ENCODE assay signal across 10 cellular contexts in genomic region chr19:10758978-10759377, GRCh38. TPM values are rescaled to one million over a fixed set of nuclear protein-coding genes. Genes with fewer than 3 reads are reported as not detected.
DNase-seq lines count a peak whose midpoint lies in the region; ATAC-seq, FAIRE-seq and TF ChIP-seq lines count a peak whose summit lies in the region.
"Had no signal": no experiment of that assay in that cellular context is flagged by ENCODE, and none has a peak within 500 bp of the region (broad histone marks: within the 10 kb centered on the region; RNA-seq: fewer than 3 reads in every experiment).

No MANE protein-coding gene starts in this region.

- FAIRE-seq in GM12878 (lab: Jason Lieb, UNC), result no peak

- ATAC-seq in GM12878, result no peak
- ATAC-seq in HG03460 (IDR thresholded peaks at IDR 0.05; ENCODE audit: unreplicated experiment), result no peak

- no peaks in the 10 kb centered on the region for H3K9me3 Mint-ChIP-seq in IgD-negative memory B cell
- H3K9me3 Mint-ChIP-seq in neural progenitor cell, result no peaks in the 10 kb centered on the region

- H3K27me3 Mint-ChIP-seq in IgD-negative memory B cell (peaks cover 1% of the 10 kb centered on the region), neural progenitor cell (ENCODE audit: insufficient read depth, low read depth) (peaks cover 4% of the 10 kb centered on the region)

- peak overlapping the region; percentile 77 for H3K27ac ChIP-seq in DOHH2 (ENCODE audit: low read depth, low read length)
- H3K27ac ChIP-seq in GM12878 (ENCODE audit: control insufficient read depth, insufficient read depth), result peak overlapping the region; percentile 82
- H3K27ac ChIP-seq in neural progenitor cell, result no peak overlapping the region
- no peak overlapping the region for H3K27ac ChIP-seq in testis
- H3K27ac ChIP-seq: ovary had no signal

- POLR2A ChIA-PET in GM12878 (lab: Charles Lee), result interaction anchor here (0.9 to 2.8 kb wide), 4 partner anchors 28 to 77 kb away, joined by 3 to 20 read pairs (median 4); partner anchors contain the start of genes DNM2 and TMED1

- H3K4me1 Mint-ChIP-seq in IgD-negative memory B cell (peaks cover 26 to 59% (median 52%) of the 10 kb centered on the region in 3 donors), neural progenitor cell (peaks cover 31% of the 10 kb centered on the region)

- CTCF ChIA-PET in GM12878 (lab: Yijun Ruan, JAX), result interaction anchor here (0.9 to 5.1 kb wide), 6 partner anchors 26 to 106 kb away, joined by 3 to 36 read pairs (median 4); partner anchors contain the start of genes DNM2 and QTRT1

- intact Hi-C loops in GM12878 (cut with micrococcal nuclease; ENCODE audit: unreplicated experiment) (loop anchor here (1.0 kb wide), 1 partner anchor 42 kb away; no protein-coding TSS in a partner anchor), posterior cingulate gyrus (cut with DNase I) (no loop called here), testis (cut with DNase I; ENCODE audit: low total_unique reads) (no loop called here)

- H3K4me3 Mint-ChIP-seq in IgD-negative memory B cell (peak overlapping the region; percentile 78 to 91 (median 86)), neural progenitor cell (no peak overlapping the region)

- no peaks in the 10 kb centered on the region for H3K27me3 ChIP-seq in DOHH2 (ENCODE audit: control insufficient read depth, low read length)
- H3K27me3 ChIP-seq in GM12878 (replicated peaks in 1 of 2; ENCODE audit: control insufficient read depth in 2 of 2, insufficient read depth in 2 of 2, low read length in 1 of 2), result no peaks in the 10 kb centered on the region
- no peaks in the 10 kb centered on the region for H3K27me3 ChIP-seq in neural progenitor cell
- no peaks in the 10 kb centered on the region for H3K27me3 ChIP-seq in testis
- H3K27me3 ChIP-seq: ovary had no signal

- BruUV-seq in GM12878 (replicated peaks; lab: Mats Ljungman, UMichigan), result no TSS peak

- H3K27ac Mint-ChIP-seq in IgD-negative memory B cell, result peak overlapping the region; percentile 86 to 98 (median 95)
- H3K27ac Mint-ChIP-seq in neural progenitor cell, result peak overlapping the region; percentile 49

- no peak for DNase-seq in GM12878 (ENCODE audit: low read depth, low spot score)
- DNase-seq in neural progenitor cell (ENCODE audit: low spot score), result no peak
- DNase-seq in posterior cingulate gyrus, result no peak
- DNase-seq in ACHN, result no peak
- no peak for DNase-seq in testis
- DNase-seq: DMS79 had no signal

- peak overlapping the region; percentile 21; the same call in 1 of the 2 replicates for H3K9ac ChIP-seq in GM12878 (ENCODE audit: control insufficient read depth, insufficient read depth, low read length)
- no peak overlapping the region for H3K9ac ChIP-seq in neural progenitor cell

- H3F3A ChIP-seq in DOHH2 (ENCODE audit: control insufficient read depth, insufficient read depth) (peaks cover 11% of the 10 kb centered on the region), neural progenitor cell (ENCODE audit: low read depth) (no peaks in the 10 kb centered on the region)

- TF ChIP-seq RAD21 in GM12878 (IDR thresholded peaks at IDR 0.05; ENCODE audit: insufficient read depth, low read depth, low read length), result no peak

- H3K4me3 ChIP-seq in DOHH2 (ENCODE audit: low read length) (peak overlapping the region; percentile 55), GM12878 (peak overlapping the region; percentile 52), neural progenitor cell (no peak overlapping the region), testis (no peak overlapping the region)
- H3K4me3 ChIP-seq: ovary had no signal

- H3K79me2 ChIP-seq in DOHH2 (ENCODE audit: control insufficient read depth, low read length) (peaks cover 74% of the 10 kb centered on the region), GM12878 (ENCODE audit: control insufficient read depth, insufficient read depth, low read length) (peaks cover 15% of the 10 kb centered on the region), neural progenitor cell (ENCODE audit: low read depth) (peaks cover 34% of the 10 kb centered on the region)

- TF ChIP-seq EP300 in GM12878 (IDR thresholded peaks at IDR 0.05; ENCODE audit: borderline replicate concordance in 1 of 2, control insufficient read depth in 1 of 2, low read depth in 2 of 2, low read length in 2 of 2), result no peak

- in situ Hi-C loops in GM12878 (cut with MboI) (no loop called here), ACHN (cut with HindIII; ENCODE audit: low pct_ligation_motif_present, low pct_unique_long_range_greater_than_20kb, low sequenced_read_pairs) (no loop called here)

- H4K20me1 ChIP-seq in DOHH2 (ENCODE audit: control insufficient read depth, insufficient read depth, low read depth, low read length) (no peaks in the 10 kb centered on the region), GM12878 (ENCODE audit: control insufficient read depth, insufficient read depth) (no peaks in the 10 kb centered on the region; the same call in 1 of the 2 replicates), neural progenitor cell (ENCODE audit: low read depth) (peaks cover 34% of the 10 kb centered on the region)

- RAD21 ChIA-PET in GM12878 (lab: Charles Lee; ENCODE audit: unreplicated experiment), result interaction anchor here (1.0 to 2.7 kb wide), 8 partner anchors 20 to 156 kb away, joined by 3 to 23 read pairs (median 5); partner anchors contain the start of genes DNM2 and TMED1

- H3K36me3 Mint-ChIP-seq in IgD-negative memory B cell, result no peaks in the 10 kb centered on the region
- peaks cover 6% of the 10 kb centered on the region for H3K36me3 Mint-ChIP-seq in neural progenitor cell

- WGBS in GM12878 (ENCODE audit: insufficient coverage, insufficient replicate concordance, low lambda C conversion rate, missing lambda C conversion rate), result 13% methylated on average over 5 of the region's 5 CpGs
- WGBS in testis, 2 donors, result 84 to 87% methylated on average over 5 of the region's 5 CpGs

- no peak for TF ChIP-seq CTCF in DOHH2 (IDR thresholded peaks at IDR 0.05; ENCODE audit: low read depth, low read length, poor library complexity, severe bottlenecking)
- no peak for TF ChIP-seq CTCF in GM12878 (IDR thresholded peaks at IDR 0.05 in 2 of 3, conservative IDR thresholded peaks at IDR 0.05 in 1 of 3; ENCODE audit: control insufficient read depth in 2 of 3, extremely low read depth in 1 of 3, insufficient read depth in 1 of 3, low read depth in 3 of 3, low read length in 3 of 3)
- TF ChIP-seq CTCF in neural progenitor cell (IDR thresholded peaks at IDR 0.05), result no peak
- no peak for TF ChIP-seq CTCF in testis (IDR thresholded peaks at IDR 0.05)

- H3K9me2 ChIP-seq in DOHH2 (replicated peaks; ENCODE audit: control insufficient read depth, low read length), result no peaks in the 10 kb centered on the region

- H3K9me3 ChIP-seq in DOHH2 (ENCODE audit: control insufficient read depth, insufficient read depth, low read length) (peaks cover 23% of the 10 kb centered on the region; the same call in 1 of the 2 replicates), GM12878 (replicated peaks; ENCODE audit: control insufficient read depth, insufficient read depth, low read length) (no peaks in the 10 kb centered on the region), neural progenitor cell (ENCODE audit: low read depth) (no peaks in the 10 kb centered on the region), testis (no peaks in the 10 kb centered on the region)
- H3K9me3 ChIP-seq: ovary had no signal

- H3K36me3 ChIP-seq in DOHH2 (ENCODE audit: control insufficient read depth, low read length) (peaks cover 35% of the 10 kb centered on the region), GM12878 (ENCODE audit: control insufficient read depth in 2 of 2, insufficient read depth in 2 of 2, low read length in 1 of 2) (peaks cover 11 to 16% of the 10 kb centered on the region in 2 experiments; a peak in 3 of 4 replicates), neural progenitor cell (no peaks in the 10 kb centered on the region), testis (ENCODE audit: low read depth, missing control alignments) (no peaks in the 10 kb centered on the region)
- H3K36me3 ChIP-seq: ovary had no signal

- H2AFZ ChIP-seq in GM12878 (ENCODE audit: control insufficient read depth, low read depth, low read length) (no peak overlapping the region), neural progenitor cell (replicated peaks) (no peak overlapping the region)

- SMC1A ChIA-PET in GM12878 (lab: Charles Lee; ENCODE audit: uncharacterized antibody, unreplicated experiment), result interaction anchor here (0.8 to 2.7 kb wide), 8 partner anchors 14 to 105 kb away, joined by 3 to 27 read pairs (median 6); partner anchors contain the start of genes DNM2 and TMED1

- TF ChIP-seq POLR2A in GM12878 (IDR thresholded peaks at IDR 0.05; ENCODE audit: low read depth, low read length), result no peak
- no peak for TF ChIP-seq POLR2A in testis (IDR thresholded peaks at IDR 0.05)

- H3K4me2 ChIP-seq in DOHH2 (ENCODE audit: low read length) (peak overlapping the region; percentile 72), GM12878 (ENCODE audit: control insufficient read depth, insufficient read depth) (peak overlapping the region; percentile 51), neural progenitor cell (no peak overlapping the region)

- H3K4me1 ChIP-seq in DOHH2 (ENCODE audit: control insufficient read depth, low read length) (peaks cover 22% of the 10 kb centered on the region), GM12878 (ENCODE audit: control insufficient read depth, insufficient read depth, low read length) (peaks cover 15% of the 10 kb centered on the region), neural progenitor cell (no peaks in the 10 kb centered on the region), testis (peaks cover 10% of the 10 kb centered on the region)

RNA-seq across cellular contexts. Expression of gene DNM2, which starts 41.1 kb away (rescaled TPM):
- polyA plus RNA-seq in IgD-negative memory B cell (109 TPM), GM12878 (2011; rRNA removed) (22.8 and 47.4 TPM in 2 replicates), GM12878 (2014; fragmentation: Illumina TruSeq; extraction: Trizol) (54.5 and 69.2 TPM in 2 replicates), GM12878 (2014; fragmentation: Nextera tagmentation; extraction: Ambion mirVana) (1 to 10 TPM; 1.2 to 3.4 TPM), GM12878 (2014; rRNA removed) (93.1 and 113 TPM in 2 replicates), GM12878 (2016; fragmentation: Nextera tagmentation; extraction: Ambion mirVana) (100 to 1,000 TPM in 1 of 2 experiments, 10 to 100 TPM in 1; 98.3 to 100 TPM), testis (ENCODE audit: insufficient read depth, low read depth, low replicate concordance) (166 TPM)
- total RNA-seq in GM12878 (2013; cell fraction: nucleolus; rRNA removed), result 284 and 297 TPM in 2 replicates
- total RNA-seq in GM12878 (2014; rRNA removed) (56.8 and 68.7 TPM in 2 replicates), GM12878 (2014; rRNA removed; fragmentation: Illumina TruSeq; extraction: Trizol) (53.0 and 58.9 TPM in 2 replicates), GM12878 (2021) (128 and 146 TPM in 2 replicates), neural progenitor cell (ENCODE audit: low replicate concordance) (49.9 and 101 TPM in 2 replicates), testis (100 to 1,000 TPM; 226 to 274 TPM)
- polyA plus RNA-seq in GM12878 (2011; ENCODE audit: low read depth), result 38.6 TPM
- polyA plus RNA-seq in GM12878 (2011; cell fraction: cytosol; rRNA removed), result 40.7 and 47.0 TPM in 2 replicates
- polyA plus RNA-seq in GM12878 (2011; cell fraction: nucleus; rRNA removed), result 133 and 175 TPM in 2 replicates
- 82.2 and 92.4 TPM in 2 replicates for polyA plus RNA-seq in GM12878 (2012)
- 102 and 114 TPM in 2 replicates for polyA minus RNA-seq in GM12878 (2011; rRNA and poly(A)+ RNA removed)
- polyA minus RNA-seq in GM12878 (2011; cell fraction: cytosol; rRNA and poly(A)+ RNA removed), result 44.5 and 54.7 TPM in 2 replicates
- polyA minus RNA-seq in GM12878 (2011; cell fraction: nucleus; rRNA and poly(A)+ RNA removed), result 103 and 181 TPM in 2 replicates

RNA-seq across cellular contexts. Expression of gene QTRT1, which starts 57.7 kb away (rescaled TPM):
- 53.5 TPM for polyA plus RNA-seq in IgD-negative memory B cell
- 39.8 and 40.8 TPM in 2 replicates for total RNA-seq in GM12878 (2013; cell fraction: nucleolus; rRNA removed)
- total RNA-seq in GM12878 (2014; rRNA removed), result 40.7 and 44.3 TPM in 2 replicates
- total RNA-seq in GM12878 (2014; rRNA removed; fragmentation: Illumina TruSeq; extraction: Trizol), result 18.1 and 19.9 TPM in 2 replicates
- total RNA-seq in GM12878 (2021), result 55.0 and 59.3 TPM in 2 replicates
- 33.3 TPM for polyA plus RNA-seq in GM12878 (2011; ENCODE audit: low read depth)
- polyA plus RNA-seq in GM12878 (2011; rRNA removed), result 10.7 and 33.9 TPM in 2 replicates
- polyA plus RNA-seq in GM12878 (2011; cell fraction: cytosol; rRNA removed), result 41.3 and 62.3 TPM in 2 replicates
- polyA plus RNA-seq in GM12878 (2011; cell fraction: nucleus; rRNA removed), result 244 and 250 TPM in 2 replicates
- 42.4 and 48.1 TPM in 2 replicates for polyA plus RNA-seq in GM12878 (2012)
- 4.0 and 14.2 TPM in 2 replicates for polyA plus RNA-seq in GM12878 (2014; fragmentation: Illumina TruSeq; extraction: Trizol)
- polyA plus RNA-seq in GM12878 (2014; fragmentation: Nextera tagmentation; extraction: Ambion mirVana), result 1 to 10 TPM in 1 of 2 experiments, under 1 TPM in 1; 0.89 to 8.6 TPM
- polyA plus RNA-seq in GM12878 (2014; rRNA removed), result 66.0 and 71.2 TPM in 2 replicates
- 10 to 100 TPM; 73.7 to 78.9 TPM for polyA plus RNA-seq in GM12878 (2016; fragmentation: Nextera tagmentation; extraction: Ambion mirVana)
- polyA minus RNA-seq in GM12878 (2011; rRNA and poly(A)+ RNA removed), result 13.8 and 18.9 TPM in 2 replicates
- 10.2 and 10.4 TPM in 2 replicates for polyA minus RNA-seq in GM12878 (2011; cell fraction: cytosol; rRNA and poly(A)+ RNA removed)
- 20.6 and 23.8 TPM in 2 replicates for polyA minus RNA-seq in GM12878 (2011; cell fraction: nucleus; rRNA and poly(A)+ RNA removed)
- total RNA-seq in neural progenitor cell (ENCODE audit: low replicate concordance), result 20.4 and 46.9 TPM in 2 replicates
- total RNA-seq in testis, result 10 to 100 TPM; 44.3 to 44.6 TPM
- 27.8 TPM for polyA plus RNA-seq in testis (ENCODE audit: insufficient read depth, low read depth, low replicate concordance)

Comparison
In these comparisons a context has a peak if more than half of its experiments do, and no peak if none do; other contexts are left out.
1. H3K27ac ChIP-seq: peak in DOHH2 (single experiment) and GM12878 (single experiment); none in neural progenitor cell (single experiment) and testis (0 of 2).
2. H3K4me3 ChIP-seq: peak in DOHH2 (single experiment) and GM12878 (single experiment); none in neural progenitor cell (single experiment) and testis (0 of 2).